ENCODE assay signal across 3 cellular contexts in the genomic region with DNA sequence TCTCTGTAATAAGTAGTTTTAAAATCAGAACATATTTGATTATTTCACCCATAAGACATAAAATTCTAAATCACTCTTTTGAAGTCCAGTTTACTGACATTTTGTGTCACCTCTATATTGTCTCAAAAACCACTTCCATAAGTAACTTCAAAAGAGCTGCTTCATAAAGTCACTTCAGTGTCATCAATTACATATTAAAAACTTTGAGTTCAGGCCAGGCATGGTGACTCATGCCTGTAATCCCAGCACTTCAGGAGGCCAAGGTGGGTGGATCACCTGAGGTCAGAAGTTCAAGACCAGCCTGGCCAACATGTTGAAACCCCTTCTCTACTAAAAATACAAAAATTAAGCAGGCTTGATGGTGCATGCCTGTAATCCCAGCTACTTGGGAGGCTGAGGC. TPM values are rescaled to one million over a fixed set of nuclear protein-coding genes. Genes with fewer than 3 reads are reported as not detected.
"Had no signal": no experiment of that assay in that cellular context is flagged by ENCODE, and none has a peak within 500 bp of the region (broad histone marks: within the 10 kb centered on the region; RNA-seq: fewer than 3 reads in every experiment).

No MANE protein-coding gene starts in this region.

RNA-seq across cellular contexts. Expression of gene TACR3, which starts 53.0 kb away (rescaled TPM):
- total RNA-seq: GM23248, H4, HFFc6 had no signal
- polyA plus RNA-seq: GM23248 had no signal
